In genomic region chr18:24846133-24846532, GRCh38 we compare ENCODE assay signal across 14 cellular contexts.
"Had no signal": no experiment of that assay in that cellular context is flagged by ENCODE, and none has a peak within 500 bp of the region (broad histone marks: within the 10 kb centered on the region; RNA-seq: fewer than 3 reads in every experiment).

No MANE protein-coding gene starts in this region.

- ATAC-seq: activated CD8-positive, alpha-beta T cell treated with anti-CD3 and anti-CD28 coated beads, Interleukin-2, amount 10 ng/mL, durations not matched to agents 7 days and 5 days; left lobe of liver; WTC11 had no signal

- DNase-seq: activated CD4-positive, alpha-beta T cell treated with anti-CD3 and anti-CD28 coated beads, Interleukin-2, amount 10 ng/mL, durations not matched to agents 24 days and 14 days; activated CD8-positive, alpha-beta memory T cell treated with anti-CD3 and anti-CD28 coated beads, Interleukin-2, amount 50 U/mL, for 4 hours; activated CD8-positive, alpha-beta T cell treated with anti-CD3 and anti-CD28 coated beads, Interleukin-2, amount 10 ng/mL, durations not matched to agents 7 days and 5 days; activated gamma-delta T cell; activated T-cell treated with anti-CD3 and anti-CD28 coated beads, Interleukin-2, amount 50 U/mL, for 48 hours; amniotic stem cell; nucleus accumbens; posterior cingulate gyrus; retina; stimulated activated naive CD4-positive, alpha-beta T cell; tibial artery; uterus had no signal
